32 cellular contexts compared by ENCODE assay signal in genomic region chr4:73801692-73802091, GRCh38. TPM values are rescaled to one million over a fixed set of nuclear protein-coding genes. Genes with fewer than 3 reads are reported as not detected.
"Had no signal": no experiment of that assay in that cellular context is flagged by ENCODE, and none has a peak within 500 bp of the region (broad histone marks: within the 10 kb centered on the region; RNA-seq: fewer than 3 reads in every experiment).

No MANE protein-coding gene starts in this region.

- H3K4me3 Mint-ChIP-seq: activated CD4-positive, alpha-beta memory T cell treated with anti-CD3 and anti-CD28 coated beads for 36 hours; activated CD4-positive, alpha-beta T cell treated with anti-CD3 and anti-CD28 coated beads, Interleukin-2, amount 10 ng/mL, durations not matched to agents 7 days and 5 days; activated naive CD4-positive, alpha-beta T cell treated with anti-CD3 and anti-CD28 coated beads for 36 hours; activated naive CD8-positive, alpha-beta T cell; activated T-helper 17 cell treated with anti-CD3 and anti-CD28 coated beads, Interleukin-2, amount 50 U/mL, for 72 hours; brain; central memory CD8-positive, alpha-beta T cell; T-cell had no signal

- ATAC-seq: activated T-helper 17 cell treated with anti-CD3 and anti-CD28 coated beads, Interleukin-2, amount 50 U/mL, for 72 hours; Panc1; Right ventricle myocardium inferior had no signal

- H3K4me1 Mint-ChIP-seq: activated CD4-positive, alpha-beta T cell treated with anti-CD3 and anti-CD28 coated beads, Interleukin-2, amount 10 ng/mL, durations not matched to agents 7 days and 5 days; activated T-helper 17 cell treated with anti-CD3 and anti-CD28 coated beads, Interleukin-2, amount 50 U/mL, for 72 hours; brain; central memory CD8-positive, alpha-beta T cell; T-cell had no signal

- H3K4me3 ChIP-seq: SK-N-MC had no signal

- H3K27ac ChIP-seq: SK-N-MC, VCaP had no signal

- H3K27me3 Mint-ChIP-seq: activated CD4-positive, alpha-beta memory T cell treated with anti-CD3 and anti-CD28 coated beads for 36 hours; activated CD4-positive, alpha-beta T cell treated with anti-CD3 and anti-CD28 coated beads, Interleukin-2, amount 10 ng/mL, durations not matched to agents 7 days and 5 days; activated naive CD8-positive, alpha-beta T cell; activated T-helper 17 cell treated with anti-CD3 and anti-CD28 coated beads, Interleukin-2, amount 50 U/mL, for 72 hours; central memory CD8-positive, alpha-beta T cell; T-cell had no signal

- H3K36me3 Mint-ChIP-seq: activated CD4-positive, alpha-beta memory T cell treated with anti-CD3 and anti-CD28 coated beads for 36 hours; activated naive CD8-positive, alpha-beta T cell; brain; T-cell had no signal

- FAIRE-seq: astrocyte, TTC549 had no signal

- DNase-seq: activated CD4-positive, alpha-beta memory T cell treated with anti-CD3 and anti-CD28 coated beads for 36 hours; activated CD4-positive, alpha-beta T cell treated with anti-CD3 and anti-CD28 coated beads, Interleukin-2, amount 10 ng/mL, durations not matched to agents 7 days and 5 days; activated CD4-positive, CD25-positive, alpha-beta regulatory T cell; activated CD8-positive, alpha-beta memory T cell treated with anti-CD3 and anti-CD28 coated beads for 24 hours; activated gamma-delta T cell; activated naive CD4-positive, alpha-beta T cell treated with anti-CD3 and anti-CD28 coated beads for 36 hours; activated T-cell treated with anti-CD3 and anti-CD28 coated beads, Interleukin-2, amount 50 U/mL, for 48 hours; amygdala; Kasumi-1; KBM-7; NCI-H1048; NCI-H146; NCI-H187 treated with DMSO at 0.1 percent for 48 hours; NCI-H2171; NCI-H2227 treated with DMSO at 0.1 percent for 48 hours; NCI-H446 treated with DMSO at 0.1 percent for 48 hours; NCI-H526 treated with DMSO at 0.1 percent for 48 hours; RPMI8226; T-cell; T-helper 2 cell; T1000 had no signal

RNA-seq across cellular contexts. Expression of gene CXCL6, which starts 34.8 kb away (rescaled TPM):
- total RNA-seq: activated CD4-positive, alpha-beta memory T cell treated with anti-CD3 and anti-CD28 coated beads for 36 hours; activated CD4-positive, alpha-beta T cell treated with anti-CD3 and anti-CD28 coated beads, Interleukin-2, amount 10 ng/mL, durations not matched to agents 7 days and 5 days; activated naive CD4-positive, alpha-beta T cell treated with anti-CD3 and anti-CD28 coated beads for 36 hours; activated T-helper 17 cell treated with anti-CD3 and anti-CD28 coated beads, Interleukin-2, amount 50 U/mL, for 72 hours; OCI-LY7; T-cell had no signal

RNA-seq across cellular contexts. Expression of gene PF4V1, which starts 51.4 kb away (rescaled TPM):
- total RNA-seq: activated CD4-positive, alpha-beta memory T cell treated with anti-CD3 and anti-CD28 coated beads for 36 hours; activated CD4-positive, alpha-beta T cell treated with anti-CD3 and anti-CD28 coated beads, Interleukin-2, amount 10 ng/mL, durations not matched to agents 7 days and 5 days; activated naive CD4-positive, alpha-beta T cell treated with anti-CD3 and anti-CD28 coated beads for 36 hours; activated T-helper 17 cell treated with anti-CD3 and anti-CD28 coated beads, Interleukin-2, amount 50 U/mL, for 72 hours; astrocyte; OCI-LY7; Right ventricle myocardium inferior had no signal
